In the genomic region with DNA sequence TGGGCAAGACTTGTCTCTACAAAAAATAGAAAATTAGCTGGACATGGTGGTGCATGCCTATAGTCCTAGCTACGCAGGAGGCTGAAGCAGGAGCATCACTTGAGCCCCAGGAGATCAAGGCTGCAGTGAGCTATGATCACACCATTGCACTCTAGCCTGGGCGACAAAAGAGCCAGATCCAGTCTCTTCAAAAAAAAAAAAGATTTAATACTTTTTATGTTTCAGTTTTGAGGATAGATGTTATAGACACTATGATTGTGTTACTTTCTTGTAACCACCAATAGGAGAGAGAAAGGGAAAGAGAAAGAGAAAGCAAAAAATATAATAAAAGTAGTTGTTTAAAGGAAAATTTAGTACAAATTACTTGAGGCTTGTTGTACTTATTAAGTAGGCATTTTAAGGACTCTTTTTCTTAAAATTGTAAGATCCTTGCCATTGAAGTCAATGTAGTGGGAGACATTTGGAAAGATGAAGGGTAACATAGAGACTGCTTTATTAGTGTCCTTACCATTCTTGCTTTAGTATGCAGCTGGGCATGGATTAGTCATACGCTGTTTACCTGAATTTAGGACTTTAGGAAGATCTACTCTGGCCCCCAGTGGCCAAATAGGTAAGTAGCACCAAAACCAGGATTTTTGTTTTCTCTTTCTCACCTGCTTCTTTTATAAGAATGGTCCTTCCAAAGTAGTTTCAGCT, we compare ENCODE assay signal across 1 cellular context.
TF ChIP-seq lines count a peak whose summit lies in the region.

No MANE protein-coding gene starts in this region.

TF ChIP-seq in HepG2, 621 proteins besides CTCF, POLR2A, EP300 and RAD21 (continued from another document and continues in another):
- TF ChIP-seq, protein P1, sequence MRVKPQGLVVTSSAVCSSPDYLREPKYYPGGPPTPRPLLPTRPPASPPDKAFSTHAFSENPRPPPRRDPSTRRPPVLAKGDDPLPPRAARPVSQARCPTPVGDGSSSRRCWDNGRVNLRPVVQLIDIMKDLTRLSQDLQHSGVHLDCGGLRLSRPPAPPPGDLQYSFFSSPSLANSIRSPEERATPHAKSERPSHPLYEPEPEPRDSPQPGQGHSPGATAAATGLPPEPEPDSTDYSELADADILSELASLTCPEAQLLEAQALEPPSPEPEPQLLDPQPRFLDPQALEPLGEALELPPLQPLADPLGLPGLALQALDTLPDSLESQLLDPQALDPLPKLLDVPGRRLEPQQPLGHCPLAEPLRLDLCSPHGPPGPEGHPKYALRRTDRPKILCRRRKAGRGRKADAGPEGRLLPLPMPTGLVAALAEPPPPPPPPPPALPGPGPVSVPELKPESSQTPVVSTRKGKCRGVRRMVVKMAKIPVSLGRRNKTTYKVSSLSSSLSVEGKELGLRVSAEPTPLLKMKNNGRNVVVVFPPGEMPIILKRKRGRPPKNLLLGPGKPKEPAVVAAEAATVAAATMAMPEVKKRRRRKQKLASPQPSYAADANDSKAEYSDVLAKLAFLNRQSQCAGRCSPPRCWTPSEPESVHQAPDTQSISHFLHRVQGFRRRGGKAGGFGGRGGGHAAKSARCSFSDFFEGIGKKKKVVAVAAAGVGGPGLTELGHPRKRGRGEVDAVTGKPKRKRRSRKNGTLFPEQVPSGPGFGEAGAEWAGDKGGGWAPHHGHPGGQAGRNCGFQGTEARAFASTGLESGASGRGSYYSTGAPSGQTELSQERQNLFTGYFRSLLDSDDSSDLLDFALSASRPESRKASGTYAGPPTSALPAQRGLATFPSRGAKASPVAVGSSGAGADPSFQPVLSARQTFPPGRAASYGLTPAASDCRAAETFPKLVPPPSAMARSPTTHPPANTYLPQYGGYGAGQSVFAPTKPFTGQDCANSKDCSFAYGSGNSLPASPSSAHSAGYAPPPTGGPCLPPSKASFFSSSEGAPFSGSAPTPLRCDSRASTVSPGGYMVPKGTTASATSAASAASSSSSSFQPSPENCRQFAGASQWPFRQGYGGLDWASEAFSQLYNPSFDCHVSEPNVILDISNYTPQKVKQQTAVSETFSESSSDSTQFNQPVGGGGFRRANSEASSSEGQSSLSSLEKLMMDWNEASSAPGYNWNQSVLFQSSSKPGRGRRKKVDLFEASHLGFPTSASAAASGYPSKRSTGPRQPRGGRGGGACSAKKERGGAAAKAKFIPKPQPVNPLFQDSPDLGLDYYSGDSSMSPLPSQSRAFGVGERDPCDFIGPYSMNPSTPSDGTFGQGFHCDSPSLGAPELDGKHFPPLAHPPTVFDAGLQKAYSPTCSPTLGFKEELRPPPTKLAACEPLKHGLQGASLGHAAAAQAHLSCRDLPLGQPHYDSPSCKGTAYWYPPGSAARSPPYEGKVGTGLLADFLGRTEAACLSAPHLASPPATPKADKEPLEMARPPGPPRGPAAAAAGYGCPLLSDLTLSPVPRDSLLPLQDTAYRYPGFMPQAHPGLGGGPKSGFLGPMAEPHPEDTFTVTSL (CRISPR knock-in tag; IDR thresholded peaks at IDR 0.05; ENCODE audit: borderline replicate concordance), result no peak
- no peak for TF ChIP-seq SP5 (CRISPR knock-in tag; IDR thresholded peaks at IDR 0.05; ENCODE audit: borderline replicate concordance, low read depth)
- no peak for TF ChIP-seq JUN (CRISPR knock-in tag; IDR thresholded peaks at IDR 0.05)
- TF ChIP-seq, protein P2, sequence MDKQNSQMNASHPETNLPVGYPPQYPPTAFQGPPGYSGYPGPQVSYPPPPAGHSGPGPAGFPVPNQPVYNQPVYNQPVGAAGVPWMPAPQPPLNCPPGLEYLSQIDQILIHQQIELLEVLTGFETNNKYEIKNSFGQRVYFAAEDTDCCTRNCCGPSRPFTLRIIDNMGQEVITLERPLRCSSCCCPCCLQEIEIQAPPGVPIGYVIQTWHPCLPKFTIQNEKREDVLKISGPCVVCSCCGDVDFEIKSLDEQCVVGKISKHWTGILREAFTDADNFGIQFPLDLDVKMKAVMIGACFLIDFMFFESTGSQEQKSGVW (CRISPR knock-in tag; IDR thresholded peaks at IDR 0.05; ENCODE audit: borderline replicate concordance), result no peak
- TF ChIP-seq ASH2L (IDR thresholded peaks at IDR 0.05; ENCODE audit: insufficient read length, low read depth, low read length), result no peak
- TF ChIP-seq, protein P3, sequence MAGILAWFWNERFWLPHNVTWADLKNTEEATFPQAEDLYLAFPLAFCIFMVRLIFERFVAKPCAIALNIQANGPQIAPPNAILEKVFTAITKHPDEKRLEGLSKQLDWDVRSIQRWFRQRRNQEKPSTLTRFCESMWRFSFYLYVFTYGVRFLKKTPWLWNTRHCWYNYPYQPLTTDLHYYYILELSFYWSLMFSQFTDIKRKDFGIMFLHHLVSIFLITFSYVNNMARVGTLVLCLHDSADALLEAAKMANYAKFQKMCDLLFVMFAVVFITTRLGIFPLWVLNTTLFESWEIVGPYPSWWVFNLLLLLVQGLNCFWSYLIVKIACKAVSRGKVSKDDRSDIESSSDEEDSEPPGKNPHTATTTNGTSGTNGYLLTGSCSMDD (CRISPR knock-in tag; IDR thresholded peaks at IDR 0.05), result no peak
- no peak for TF ChIP-seq ZNF263 (CRISPR knock-in tag; IDR thresholded peaks at IDR 0.05)
- TF ChIP-seq ESRRA (CRISPR knock-in tag; IDR thresholded peaks at IDR 0.05; ENCODE audit: low read depth), result no peak
- TF ChIP-seq ZFP36L1 (CRISPR knock-in tag; IDR thresholded peaks at IDR 0.05), result no peak
- peak; percentile 11 for TF ChIP-seq TEAD3 (CRISPR knock-in tag; optimal IDR thresholded peaks at IDR 0.05; ENCODE audit: borderline replicate concordance)
- TF ChIP-seq NONO (IDR thresholded peaks at IDR 0.05), result no peak
- TF ChIP-seq NONO (CRISPR knock-in tag; conservative IDR thresholded peaks at IDR 0.05), result no peak
- TF ChIP-seq FOXA1 (IDR thresholded peaks at IDR 0.05), result no peak
- peak; percentile 57; the same call in 1 of the 2 replicates for TF ChIP-seq FOXA1 (CRISPR knock-in tag; IDR thresholded peaks at IDR 0.05)
- TF ChIP-seq ARHGAP35 (CRISPR knock-in tag; IDR thresholded peaks at IDR 0.05; ENCODE audit: borderline replicate concordance), result no peak
- no peak for TF ChIP-seq ZNF501 (CRISPR knock-in tag; IDR thresholded peaks at IDR 0.05)
- TF ChIP-seq, protein P4, sequence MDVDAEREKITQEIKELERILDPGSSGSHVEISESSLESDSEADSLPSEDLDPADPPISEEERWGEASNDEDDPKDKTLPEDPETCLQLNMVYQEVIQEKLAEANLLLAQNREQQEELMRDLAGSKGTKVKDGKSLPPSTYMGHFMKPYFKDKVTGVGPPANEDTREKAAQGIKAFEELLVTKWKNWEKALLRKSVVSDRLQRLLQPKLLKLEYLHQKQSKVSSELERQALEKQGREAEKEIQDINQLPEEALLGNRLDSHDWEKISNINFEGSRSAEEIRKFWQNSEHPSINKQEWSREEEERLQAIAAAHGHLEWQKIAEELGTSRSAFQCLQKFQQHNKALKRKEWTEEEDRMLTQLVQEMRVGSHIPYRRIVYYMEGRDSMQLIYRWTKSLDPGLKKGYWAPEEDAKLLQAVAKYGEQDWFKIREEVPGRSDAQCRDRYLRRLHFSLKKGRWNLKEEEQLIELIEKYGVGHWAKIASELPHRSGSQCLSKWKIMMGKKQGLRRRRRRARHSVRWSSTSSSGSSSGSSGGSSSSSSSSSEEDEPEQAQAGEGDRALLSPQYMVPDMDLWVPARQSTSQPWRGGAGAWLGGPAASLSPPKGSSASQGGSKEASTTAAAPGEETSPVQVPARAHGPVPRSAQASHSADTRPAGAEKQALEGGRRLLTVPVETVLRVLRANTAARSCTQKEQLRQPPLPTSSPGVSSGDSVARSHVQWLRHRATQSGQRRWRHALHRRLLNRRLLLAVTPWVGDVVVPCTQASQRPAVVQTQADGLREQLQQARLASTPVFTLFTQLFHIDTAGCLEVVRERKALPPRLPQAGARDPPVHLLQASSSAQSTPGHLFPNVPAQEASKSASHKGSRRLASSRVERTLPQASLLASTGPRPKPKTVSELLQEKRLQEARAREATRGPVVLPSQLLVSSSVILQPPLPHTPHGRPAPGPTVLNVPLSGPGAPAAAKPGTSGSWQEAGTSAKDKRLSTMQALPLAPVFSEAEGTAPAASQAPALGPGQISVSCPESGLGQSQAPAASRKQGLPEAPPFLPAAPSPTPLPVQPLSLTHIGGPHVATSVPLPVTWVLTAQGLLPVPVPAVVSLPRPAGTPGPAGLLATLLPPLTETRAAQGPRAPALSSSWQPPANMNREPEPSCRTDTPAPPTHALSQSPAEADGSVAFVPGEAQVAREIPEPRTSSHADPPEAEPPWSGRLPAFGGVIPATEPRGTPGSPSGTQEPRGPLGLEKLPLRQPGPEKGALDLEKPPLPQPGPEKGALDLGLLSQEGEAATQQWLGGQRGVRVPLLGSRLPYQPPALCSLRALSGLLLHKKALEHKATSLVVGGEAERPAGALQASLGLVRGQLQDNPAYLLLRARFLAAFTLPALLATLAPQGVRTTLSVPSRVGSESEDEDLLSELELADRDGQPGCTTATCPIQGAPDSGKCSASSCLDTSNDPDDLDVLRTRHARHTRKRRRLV (CRISPR knock-in tag; IDR thresholded peaks at IDR 0.05), result no peak
- TF ChIP-seq PRPF4 (IDR thresholded peaks at IDR 0.05; ENCODE audit: low read depth, low read length, poor library complexity, severe bottlenecking), result no peak
- no peak for TF ChIP-seq SRSF4 (IDR thresholded peaks at IDR 0.05; ENCODE audit: low read depth, low read length, poor library complexity, severe bottlenecking)
- no peak for TF ChIP-seq GABPA (IDR thresholded peaks at IDR 0.05; ENCODE audit: low read depth, low read length)
- no peak for TF ChIP-seq GABPA (CRISPR knock-in tag; IDR thresholded peaks at IDR 0.05; ENCODE audit: low read depth)
- no peak for TF ChIP-seq ZNF7 (CRISPR knock-in tag; IDR thresholded peaks at IDR 0.05)
- no peak for TF ChIP-seq STAT5B (CRISPR knock-in tag; IDR thresholded peaks at IDR 0.05)
- TF ChIP-seq SUZ12 (IDR thresholded peaks at IDR 0.05; ENCODE audit: low read depth, low read length), result no peak
- no peak for TF ChIP-seq ZNF780A (CRISPR knock-in tag; IDR thresholded peaks at IDR 0.05)
- TF ChIP-seq HNRNPLL (IDR thresholded peaks at IDR 0.05; ENCODE audit: low read depth, low read length, poor library complexity, severe bottlenecking), result no peak
- TF ChIP-seq, protein P5, sequence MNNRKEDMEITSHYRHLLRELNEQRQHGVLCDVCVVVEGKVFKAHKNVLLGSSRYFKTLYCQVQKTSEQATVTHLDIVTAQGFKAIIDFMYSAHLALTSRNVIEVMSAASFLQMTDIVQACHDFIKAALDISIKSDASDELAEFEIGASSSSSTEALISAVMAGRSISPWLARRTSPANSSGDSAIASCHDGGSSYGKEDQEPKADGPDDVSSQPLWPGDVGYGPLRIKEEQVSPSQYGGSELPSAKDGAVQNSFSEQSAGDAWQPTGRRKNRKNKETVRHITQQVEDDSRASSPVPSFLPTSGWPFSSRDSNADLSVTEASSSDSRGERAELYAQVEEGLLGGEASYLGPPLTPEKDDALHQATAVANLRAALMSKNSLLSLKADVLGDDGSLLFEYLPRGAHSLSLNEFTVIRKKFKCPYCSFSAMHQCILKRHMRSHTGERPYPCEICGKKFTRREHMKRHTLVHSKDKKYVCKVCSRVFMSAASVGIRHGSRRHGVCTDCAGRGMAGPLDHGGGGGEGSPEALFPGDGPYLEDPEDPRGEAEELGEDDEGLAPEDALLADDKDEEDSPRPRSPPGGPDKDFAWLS (CRISPR knock-in tag; IDR thresholded peaks at IDR 0.05; ENCODE audit: borderline replicate concordance), result no peak
- TF ChIP-seq ZNF20 (CRISPR knock-in tag; IDR thresholded peaks at IDR 0.05), result no peak
- TF ChIP-seq ZNF235 (CRISPR knock-in tag; IDR thresholded peaks at IDR 0.05; ENCODE audit: borderline replicate concordance), result no peak
- no peak for TF ChIP-seq ZNF883 (CRISPR knock-in tag; IDR thresholded peaks at IDR 0.05; ENCODE audit: not compliant biosample characterization)
- no peak for TF ChIP-seq MED13 (CRISPR knock-in tag; IDR thresholded peaks at IDR 0.05)
- TF ChIP-seq ZNF180 (CRISPR knock-in tag; IDR thresholded peaks at IDR 0.05; ENCODE audit: borderline replicate concordance, low read depth), result no peak
- TF ChIP-seq MAFK (conservative IDR thresholded peaks at IDR 0.05 in 1 of 2, IDR thresholded peaks at IDR 0.05 in 1 of 2; ENCODE audit: low read length in 2 of 2), result no peak
- no peak for TF ChIP-seq GZF1 (CRISPR knock-in tag; IDR thresholded peaks at IDR 0.05)
- TF ChIP-seq TCF12 (IDR thresholded peaks at IDR 0.05), result no peak
- no peak for TF ChIP-seq TCF12 (CRISPR knock-in tag; IDR thresholded peaks at IDR 0.05)
- TF ChIP-seq NKX3-1 (CRISPR knock-in tag; IDR thresholded peaks at IDR 0.05), result no peak
- TF ChIP-seq, protein P6, sequence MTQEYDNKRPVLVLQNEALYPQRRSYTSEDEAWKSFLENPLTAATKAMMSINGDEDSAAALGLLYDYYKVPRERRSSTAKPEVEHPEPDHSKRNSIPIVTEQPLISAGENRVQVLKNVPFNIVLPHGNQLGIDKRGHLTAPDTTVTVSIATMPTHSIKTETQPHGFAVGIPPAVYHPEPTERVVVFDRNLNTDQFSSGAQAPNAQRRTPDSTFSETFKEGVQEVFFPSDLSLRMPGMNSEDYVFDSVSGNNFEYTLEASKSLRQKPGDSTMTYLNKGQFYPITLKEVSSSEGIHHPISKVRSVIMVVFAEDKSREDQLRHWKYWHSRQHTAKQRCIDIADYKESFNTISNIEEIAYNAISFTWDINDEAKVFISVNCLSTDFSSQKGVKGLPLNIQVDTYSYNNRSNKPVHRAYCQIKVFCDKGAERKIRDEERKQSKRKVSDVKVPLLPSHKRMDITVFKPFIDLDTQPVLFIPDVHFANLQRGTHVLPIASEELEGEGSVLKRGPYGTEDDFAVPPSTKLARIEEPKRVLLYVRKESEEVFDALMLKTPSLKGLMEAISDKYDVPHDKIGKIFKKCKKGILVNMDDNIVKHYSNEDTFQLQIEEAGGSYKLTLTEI (CRISPR knock-in tag; conservative IDR thresholded peaks at IDR 0.05), result no peak
- TF ChIP-seq, protein P7, sequence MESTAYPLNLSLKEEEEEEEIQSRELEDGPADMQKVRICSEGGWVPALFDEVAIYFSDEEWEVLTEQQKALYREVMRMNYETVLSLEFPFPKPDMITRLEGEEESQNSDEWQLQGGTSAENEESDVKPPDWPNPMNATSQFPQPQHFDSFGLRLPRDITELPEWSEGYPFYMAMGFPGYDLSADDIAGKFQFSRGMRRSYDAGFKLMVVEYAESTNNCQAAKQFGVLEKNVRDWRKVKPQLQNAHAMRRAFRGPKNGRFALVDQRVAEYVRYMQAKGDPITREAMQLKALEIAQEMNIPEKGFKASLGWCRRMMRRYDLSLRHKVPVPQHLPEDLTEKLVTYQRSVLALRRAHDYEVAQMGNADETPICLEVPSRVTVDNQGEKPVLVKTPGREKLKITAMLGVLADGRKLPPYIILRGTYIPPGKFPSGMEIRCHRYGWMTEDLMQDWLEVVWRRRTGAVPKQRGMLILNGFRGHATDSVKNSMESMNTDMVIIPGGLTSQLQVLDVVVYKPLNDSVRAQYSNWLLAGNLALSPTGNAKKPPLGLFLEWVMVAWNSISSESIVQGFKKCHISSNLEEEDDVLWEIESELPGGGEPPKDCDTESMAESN (CRISPR knock-in tag; conservative IDR thresholded peaks at IDR 0.05), result no peak
- TF ChIP-seq ETV6 (CRISPR knock-in tag; conservative IDR thresholded peaks at IDR 0.05), result no peak
- TF ChIP-seq KDM3A (CRISPR knock-in tag; IDR thresholded peaks at IDR 0.05; ENCODE audit: low read depth), result no peak
- no peak for TF ChIP-seq RFX5 (IDR thresholded peaks at IDR 0.05; ENCODE audit: low read depth, low read length)
- TF ChIP-seq HOXA7 (CRISPR knock-in tag; IDR thresholded peaks at IDR 0.05), result no peak
- TF ChIP-seq JUND (CRISPR knock-in tag; IDR thresholded peaks at IDR 0.05), result no peak
